Comparison of ENCODE assay signal across 8 cellular contexts in the genomic region with DNA sequence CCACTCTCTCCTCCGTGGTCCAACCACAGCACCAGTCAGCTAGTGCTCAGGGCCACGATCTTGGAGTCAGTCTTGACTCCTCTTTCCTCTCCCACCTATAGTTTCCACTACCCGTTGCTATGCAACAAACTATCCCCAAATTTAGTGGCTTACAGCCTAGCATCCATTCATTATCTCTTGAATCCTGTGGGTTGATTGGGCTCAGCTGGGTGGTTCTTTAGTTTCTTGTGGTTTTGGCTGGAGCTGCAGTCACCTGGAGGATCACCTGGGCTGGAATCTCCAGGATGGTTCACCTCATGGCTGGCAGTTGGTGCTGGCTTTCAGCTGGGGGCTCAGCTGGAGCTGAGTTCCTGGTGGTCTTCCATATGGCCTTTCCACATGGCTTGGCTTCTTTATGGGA.
"Had no signal": no experiment of that assay in that cellular context is flagged by ENCODE, and none has a peak within 500 bp of the region (broad histone marks: within the 10 kb centered on the region; RNA-seq: fewer than 3 reads in every experiment).

No MANE protein-coding gene starts in this region.

- FAIRE-seq: K562 had no signal

- H3K4me3 Mint-ChIP-seq: HFFc6 had no signal

- H3K27ac Mint-ChIP-seq: HFFc6 had no signal

- H3K9me3 Mint-ChIP-seq: HFFc6 had no signal

- H3K9me3 ChIP-seq: HAP-1 had no signal

- DNase-seq: GOT3, H7, HFFc6, KG1 had no signal

- H3K4me3 ChIP-seq: HAP-1, K562 had no signal

- ATAC-seq: HCT116, K562 had no signal

- H3K4me1 ChIP-seq: HAP-1 had no signal

- H3K36me3 ChIP-seq: HAP-1 had no signal

- H3K27ac ChIP-seq: HL-60 had no signal
